Comparison of ENCODE assay signal across 1 cellular context in the genomic region with DNA sequence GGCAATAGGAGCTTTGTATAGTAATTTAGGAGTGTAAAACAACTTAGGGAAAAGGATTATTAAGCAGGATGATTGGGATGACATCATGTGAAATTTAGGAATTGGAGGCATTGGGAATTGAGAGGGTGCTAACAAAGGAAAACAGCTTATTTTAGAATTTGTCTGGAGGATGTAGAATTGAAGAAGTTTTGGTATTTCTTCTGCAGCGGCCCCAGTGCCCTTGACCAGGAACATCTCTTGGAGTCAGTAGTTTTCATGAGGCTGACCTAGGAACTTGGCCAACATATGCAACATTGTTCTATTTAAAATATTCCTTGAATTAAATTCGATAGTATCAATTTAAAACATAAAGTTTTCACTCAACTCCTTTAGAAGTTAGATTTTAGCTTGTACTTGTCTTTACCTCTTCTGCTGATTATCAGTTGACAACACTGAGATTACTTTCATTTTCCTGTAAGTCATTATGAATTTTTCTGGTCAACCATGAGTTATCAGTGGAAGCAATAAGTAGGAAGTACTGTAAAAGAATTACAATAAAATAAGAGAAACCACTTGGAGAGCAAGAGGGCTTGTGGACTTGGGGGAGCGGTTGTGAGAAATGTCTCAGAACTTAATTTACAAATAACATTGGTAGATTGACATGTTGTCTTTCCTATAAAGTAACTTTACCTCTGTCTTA.
TF ChIP-seq lines count a peak whose summit lies in the region.

No MANE protein-coding gene starts in this region.

TF ChIP-seq in GM23338, 12 proteins besides CTCF, POLR2A, EP300 and RAD21 (continued from another document):
- TF ChIP-seq, protein P1, sequence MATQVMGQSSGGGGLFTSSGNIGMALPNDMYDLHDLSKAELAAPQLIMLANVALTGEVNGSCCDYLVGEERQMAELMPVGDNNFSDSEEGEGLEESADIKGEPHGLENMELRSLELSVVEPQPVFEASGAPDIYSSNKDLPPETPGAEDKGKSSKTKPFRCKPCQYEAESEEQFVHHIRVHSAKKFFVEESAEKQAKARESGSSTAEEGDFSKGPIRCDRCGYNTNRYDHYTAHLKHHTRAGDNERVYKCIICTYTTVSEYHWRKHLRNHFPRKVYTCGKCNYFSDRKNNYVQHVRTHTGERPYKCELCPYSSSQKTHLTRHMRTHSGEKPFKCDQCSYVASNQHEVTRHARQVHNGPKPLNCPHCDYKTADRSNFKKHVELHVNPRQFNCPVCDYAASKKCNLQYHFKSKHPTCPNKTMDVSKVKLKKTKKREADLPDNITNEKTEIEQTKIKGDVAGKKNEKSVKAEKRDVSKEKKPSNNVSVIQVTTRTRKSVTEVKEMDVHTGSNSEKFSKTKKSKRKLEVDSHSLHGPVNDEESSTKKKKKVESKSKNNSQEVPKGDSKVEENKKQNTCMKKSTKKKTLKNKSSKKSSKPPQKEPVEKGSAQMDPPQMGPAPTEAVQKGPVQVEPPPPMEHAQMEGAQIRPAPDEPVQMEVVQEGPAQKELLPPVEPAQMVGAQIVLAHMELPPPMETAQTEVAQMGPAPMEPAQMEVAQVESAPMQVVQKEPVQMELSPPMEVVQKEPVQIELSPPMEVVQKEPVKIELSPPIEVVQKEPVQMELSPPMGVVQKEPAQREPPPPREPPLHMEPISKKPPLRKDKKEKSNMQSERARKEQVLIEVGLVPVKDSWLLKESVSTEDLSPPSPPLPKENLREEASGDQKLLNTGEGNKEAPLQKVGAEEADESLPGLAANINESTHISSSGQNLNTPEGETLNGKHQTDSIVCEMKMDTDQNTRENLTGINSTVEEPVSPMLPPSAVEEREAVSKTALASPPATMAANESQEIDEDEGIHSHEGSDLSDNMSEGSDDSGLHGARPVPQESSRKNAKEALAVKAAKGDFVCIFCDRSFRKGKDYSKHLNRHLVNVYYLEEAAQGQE (IDR thresholded peaks at IDR 0.05; ENCODE audit: unreplicated experiment): no peak
